In genomic region chr2:224638338-224638823, GRCh38 we compare ENCODE assay signal across 8 cellular contexts. TPM values are rescaled to one million over a fixed set of nuclear protein-coding genes. Genes with fewer than 3 reads are reported as not detected.
DNase-seq lines count a peak whose midpoint lies in the region; ATAC-seq and TF ChIP-seq lines count a peak whose summit lies in the region.

No MANE protein-coding gene starts in this region.

- H3K9me3 Mint-ChIP-seq in activated naive CD8-positive, alpha-beta T cell treated with anti-CD3 and anti-CD28 coated beads, Interleukin-2, amount 50 U/mL, for 24 hours = no peaks in the 10 kb centered on the region

- no peak for TF ChIP-seq CTCF in ascending aorta (IDR thresholded peaks at IDR 0.05)

- peak overlapping the region; percentile 39 for H3K27ac Mint-ChIP-seq in activated naive CD8-positive, alpha-beta T cell treated with anti-CD3 and anti-CD28 coated beads, Interleukin-2, amount 50 U/mL, for 24 hours

- no peak overlapping the region for H3K4me3 ChIP-seq in ascending aorta

- intact Hi-C loops in ascending aorta (cut with DNase I) = no loop called here

- POLR2A ChIA-PET in HEK293T (lab: Yijun Ruan, JAX) = no interaction called here

- no peaks in the 10 kb centered on the region for H3K4me1 ChIP-seq in ascending aorta

- peak; percentile 86 for ATAC-seq in GM18519 (IDR thresholded peaks at IDR 0.05; ENCODE audit: low FRiP score, unreplicated experiment)
- peak; percentile 90 for ATAC-seq in HG02623 (IDR thresholded peaks at IDR 0.05; ENCODE audit: unreplicated experiment)
- ATAC-seq in activated naive CD8-positive, alpha-beta T cell treated with anti-CD3 and anti-CD28 coated beads, Interleukin-2, amount 50 U/mL, for 24 hours = peak; percentile 28

- H3K4me1 Mint-ChIP-seq in activated naive CD8-positive, alpha-beta T cell treated with anti-CD3 and anti-CD28 coated beads, Interleukin-2, amount 50 U/mL, for 24 hours = peaks cover 10% of the 10 kb centered on the region

- no peaks in the 10 kb centered on the region for H3K9me3 ChIP-seq in ascending aorta

- no peak overlapping the region for H3K4me3 Mint-ChIP-seq in activated naive CD8-positive, alpha-beta T cell treated with anti-CD3 and anti-CD28 coated beads, Interleukin-2, amount 50 U/mL, for 24 hours

- H3K27me3 ChIP-seq in ascending aorta = no peaks in the 10 kb centered on the region

- DNase-seq in NCI-H526 (lab: John Stamatoyannopoulos, UW) (peak; percentile 85 to 87), HEK293T (ENCODE audit: extremely low spot score) (no peak), putamen (ENCODE audit: low spot score) (no peak), ascending aorta (ENCODE audit: low spot score in 2 of 2) (no peak), COR-L47 (lab: John Stamatoyannopoulos, UW) (no peak)
- DNase-seq in activated naive CD8-positive, alpha-beta T cell treated with anti-CD3 and anti-CD28 coated beads, Interleukin-2, amount 50 U/mL, for 24 hours = no peak

- H3K27me3 Mint-ChIP-seq in activated naive CD8-positive, alpha-beta T cell treated with anti-CD3 and anti-CD28 coated beads, Interleukin-2, amount 50 U/mL, for 24 hours = peaks cover 3% of the 10 kb centered on the region

- no peaks in the 10 kb centered on the region for H3K36me3 ChIP-seq in ascending aorta

- CTCF ChIA-PET in HEK293T (lab: Yijun Ruan, JAX) = no interaction called here

- H3K27ac ChIP-seq in ascending aorta = no peak overlapping the region

- H3K36me3 Mint-ChIP-seq in activated naive CD8-positive, alpha-beta T cell treated with anti-CD3 and anti-CD28 coated beads, Interleukin-2, amount 50 U/mL, for 24 hours (ENCODE audit: low read depth) = no peaks in the 10 kb centered on the region

TF ChIP-seq in HEK293T, 16 proteins besides CTCF, POLR2A, EP300 and RAD21:
- no peak for TF ChIP-seq SUZ12 (IDR thresholded peaks at IDR 0.05)
- no peak for TF ChIP-seq CTBP1 (IDR thresholded peaks at IDR 0.05; ENCODE audit: borderline replicate concordance)
- TF ChIP-seq FOXM1 (IDR thresholded peaks at IDR 0.05; ENCODE audit: borderline replicate concordance) = no peak
- TF ChIP-seq NFRKB (IDR thresholded peaks at IDR 0.05) = no peak
- TF ChIP-seq FOXA1 (IDR thresholded peaks at IDR 0.05) = no peak
- TF ChIP-seq BHLHE40 (IDR thresholded peaks at IDR 0.05; ENCODE audit: borderline replicate concordance) = no peak
- TF ChIP-seq PKNOX1 (IDR thresholded peaks at IDR 0.05) = no peak
- no peak for TF ChIP-seq LEF1 (IDR thresholded peaks at IDR 0.05; ENCODE audit: borderline replicate concordance)
- TF ChIP-seq ELF4 (IDR thresholded peaks at IDR 0.05) = no peak
- no peak for TF ChIP-seq SP1 (IDR thresholded peaks at IDR 0.05)
- TF ChIP-seq L3MBTL2 (conservative IDR thresholded peaks at IDR 0.05) = no peak
- no peak for TF ChIP-seq ZNF384 (IDR thresholded peaks at IDR 0.05)
- no peak for TF ChIP-seq ARNT (IDR thresholded peaks at IDR 0.05)
- TF ChIP-seq HDGF (IDR thresholded peaks at IDR 0.05; ENCODE audit: borderline replicate concordance) = no peak
- no peak for TF ChIP-seq TARDBP (IDR thresholded peaks at IDR 0.05)
- TF ChIP-seq FOXK2 (IDR thresholded peaks at IDR 0.05) = no peak

RNA-seq across cellular contexts. Expression of gene CUL3, which starts 53.2 kb away (rescaled TPM):
- total RNA-seq in ascending aorta = 16.1 TPM

Comparison
In these comparisons a context has a peak if more than half of its experiments do, and no peak if none do; other contexts are left out.
1. ATAC-seq: peak in every context shown above with its lines; median percentile 90 in HG02623; 86 in GM18519; 28 in activated naive CD8-positive, alpha-beta T cell treated with anti-CD3 and anti-CD28 coated beads, Interleukin-2, amount 50 U/mL, for 24 hours.
2. DNase-seq: peak in NCI-H526 (2 of 2); none in activated naive CD8-positive, alpha-beta T cell treated with anti-CD3 and anti-CD28 coated beads, Interleukin-2, amount 50 U/mL, for 24 hours (single experiment), HEK293T (single experiment), putamen (single experiment), ascending aorta (0 of 2) and COR-L47 (single experiment).